In genomic region chr4:42216569-42216968, GRCh38 we compare ENCODE assay signal across 17 cellular contexts.
DNase-seq lines count a peak whose midpoint lies in the region; ATAC-seq and TF ChIP-seq lines count a peak whose summit lies in the region.
"Had no signal": no experiment of that assay in that cellular context is flagged by ENCODE, and none has a peak within 500 bp of the region (broad histone marks: within the 10 kb centered on the region; RNA-seq: fewer than 3 reads in every experiment).

No MANE protein-coding gene starts in this region.

- no peak for TF ChIP-seq POLR2A in prostate gland (IDR thresholded peaks at IDR 0.05)

- WGBS in prostate gland = 17% methylated on average over 2 of the region's 2 CpGs

- no peaks in the 10 kb centered on the region for H3K9me3 ChIP-seq in prostate gland
- H3K9me3 ChIP-seq: BLaER1 treated with 17β-estradiol and CSF1 and Interleukin-3, amounts not matched to agents 10 nM and 100 nM had no signal

- H3K4me3 ChIP-seq in prostate gland = no peak overlapping the region
- H3K4me3 ChIP-seq: BLaER1 treated with 17β-estradiol and CSF1 and Interleukin-3, amounts not matched to agents 10 nM and 100 nM had no signal

- H3K27ac ChIP-seq in VCaP = peak overlapping the region; percentile 67
- H3K27ac ChIP-seq in prostate gland = no peak overlapping the region
- H3K27ac ChIP-seq: 22Rv1; BLaER1 treated with 17β-estradiol and CSF1 and Interleukin-3, amounts not matched to agents 10 nM and 100 nM had no signal

- no peaks in the 10 kb centered on the region for H3K36me3 ChIP-seq in prostate gland
- H3K36me3 ChIP-seq: BLaER1 treated with 17β-estradiol and CSF1 and Interleukin-3, amounts not matched to agents 10 nM and 100 nM had no signal

- no peak for ATAC-seq in activated CD4-positive, CD25-positive, alpha-beta regulatory T cell treated with anti-CD3 and anti-CD28 coated beads, Interleukin-2, amount 50 U/mL, for 24 hours
- ATAC-seq in HG03196 (IDR thresholded peaks at IDR 0.05; ENCODE audit: unreplicated experiment) = no peak
- no peak for ATAC-seq in GM19351 (IDR thresholded peaks at IDR 0.05; ENCODE audit: unreplicated experiment)
- ATAC-seq: HepG2 had no signal

- TF ChIP-seq CTCF in VCaP (conservative IDR thresholded peaks at IDR 0.05) = no peak
- TF ChIP-seq CTCF in prostate gland (IDR thresholded peaks at IDR 0.05) = no peak

- intact Hi-C loops in prostate gland (cut with DNase I) = no loop called here

- no peaks in the 10 kb centered on the region for H3K27me3 ChIP-seq in prostate gland (replicated peaks; ENCODE audit: insufficient read depth)
- H3K27me3 ChIP-seq: BLaER1 treated with 17β-estradiol and CSF1 and Interleukin-3, amounts not matched to agents 10 nM and 100 nM had no signal

- peak; percentile 6 for DNase-seq in DMS 273 (lab: John Stamatoyannopoulos, UW; ENCODE audit: unreplicated experiment)
- DNase-seq in DMS 273 treated with DMSO at 0.1 percent for 48 hours (lab: John Stamatoyannopoulos, UW) = no peak
- DNase-seq in M059J (ENCODE audit: low read depth) = peak; percentile 26
- peak; percentile 13 for DNase-seq in prostate gland (ENCODE audit: low spot score)
- DNase-seq: AML-193; Calu3; CD4-positive, alpha-beta T cell; DMS153; GF-D8; H7 had no signal

- H3K4me1 ChIP-seq in prostate gland (replicated peaks) = no peaks in the 10 kb centered on the region
- H3K4me1 ChIP-seq: BLaER1 treated with 17β-estradiol and CSF1 and Interleukin-3, amounts not matched to agents 10 nM and 100 nM had no signal
